Comparison of ENCODE assay signal across 20 cellular contexts in genomic region chr13:47680752-47681151, GRCh38.
DNase-seq lines count a peak whose midpoint lies in the region; TF ChIP-seq lines count a peak whose summit lies in the region.
"Had no signal": no experiment of that assay in that cellular context is flagged by ENCODE, and none has a peak within 500 bp of the region (broad histone marks: within the 10 kb centered on the region; RNA-seq: fewer than 3 reads in every experiment).

No MANE protein-coding gene starts in this region.

- H3K4me1 ChIP-seq in SK-N-SH (ENCODE audit: control insufficient read depth in 1 of 2, insufficient read depth in 2 of 2, low read depth in 1 of 2, low read length in 1 of 2), result no peaks in the 10 kb centered on the region; a peak in 1 of 4 replicates
- H3K4me1 ChIP-seq: HAP-1, lower lobe of right lung had no signal

- H3K27ac ChIP-seq in SK-N-SH (ENCODE audit: low read depth in 2 of 2, low read length in 1 of 2), result peak overlapping the region in 1 of 2 experiments; percentile 56; a peak in 1 of 4 replicates
- H3K27ac ChIP-seq: lower lobe of right lung had no signal

- no peak overlapping the region for H2AFZ ChIP-seq in SK-N-SH (ENCODE audit: low read depth)

- H3F3A ChIP-seq in SK-N-SH (replicated peaks; ENCODE audit: insufficient read depth), result no peaks in the 10 kb centered on the region

- CTCF ChIA-PET in SK-N-SH (lab: Yijun Ruan, JAX), result no interaction called here

- H3K27me3 ChIP-seq in SK-N-SH (ENCODE audit: insufficient read depth), result no peaks in the 10 kb centered on the region

- peak; percentile 35 for DNase-seq in NOMO-1 treated with DMSO at 0.1 percent for 48 hours (lab: John Stamatoyannopoulos, UW; ENCODE audit: unreplicated experiment)
- DNase-seq in NOMO-1 treated with dmso at 0.1 percent for 144 hours (lab: John Stamatoyannopoulos, UW; ENCODE audit: unreplicated experiment), result no peak
- DNase-seq in SK-N-SH, result no peak
- DNase-seq in fibroblast of pulmonary artery (ENCODE audit: low read depth), result peak; percentile 42
- DNase-seq in activated CD8-positive, alpha-beta memory T cell treated with anti-CD3 and anti-CD28 coated beads, Interleukin-2, amount 50 U/mL, for 48 hours, result no peak
- no peak for DNase-seq in G401 (ENCODE audit: low spot score)
- no peak for DNase-seq in activated naive CD4-positive, alpha-beta T cell treated with Interleukin-2 at 50 U/mL for 16 hours
- no peak for DNase-seq in stimulated activated CD4-positive, alpha-beta T cell treated with anti-CD3 and anti-CD28 coated beads, Interleukin-4, amount 100 ng/mL, for 4 hours
- DNase-seq: 8988T; activated CD4-positive, alpha-beta memory T cell treated with anti-CD3 and anti-CD28 coated beads for 36 hours; activated T-cell treated with anti-CD3 and anti-CD28 coated beads, Interleukin-2, amount 50 U/mL, for 48 hours; CD4-positive, alpha-beta T cell; lower lobe of right lung; naive thymus-derived CD4-positive, alpha-beta T cell; NCI-H1048; NCI-H774; posterior cingulate gyrus; stimulated activated naive CD4-positive, alpha-beta T cell; SW 1271 had no signal

- no peak overlapping the region for H3K9ac ChIP-seq in SK-N-SH

- WGBS in SK-N-SH (ENCODE audit: low lambda C conversion rate), result 37% methylated on average over 2 of the region's 2 CpGs

- no peaks in the 10 kb centered on the region for H3K36me3 ChIP-seq in SK-N-SH (replicated peaks in 1 of 2; ENCODE audit: control insufficient read depth in 1 of 2, insufficient read depth in 2 of 2, low read length in 1 of 2)
- H3K36me3 ChIP-seq: HAP-1, lower lobe of right lung had no signal

- H3K4me3 ChIP-seq in SK-N-SH (ENCODE audit: low read depth in 2 of 2, low read length in 1 of 2) (no peak overlapping the region), fibroblast of pulmonary artery (replicated peaks; ENCODE audit: low read depth, low read length) (no peak overlapping the region)
- H3K4me3 ChIP-seq: HAP-1, lower lobe of right lung had no signal

- in situ Hi-C loops in G401 (cut with HindIII; ENCODE audit: low sequenced_read_pairs), result no loop called here

- POLR2A ChIA-PET in SK-N-SH (lab: Yijun Ruan, JAX), result no interaction called here

- no peaks in the 10 kb centered on the region for H3K9me2 ChIP-seq in SK-N-SH

- no peak for TF ChIP-seq RAD21 in SK-N-SH (IDR thresholded peaks at IDR 0.05; ENCODE audit: low read length)

- TF ChIP-seq CTCF in SK-N-SH (IDR thresholded peaks at IDR 0.05), result no peak
- no peak for TF ChIP-seq CTCF in fibroblast of pulmonary artery (IDR thresholded peaks at IDR 0.05; ENCODE audit: low read length, missing control alignments)

- TF ChIP-seq EP300 in SK-N-SH (IDR thresholded peaks at IDR 0.05; ENCODE audit: borderline replicate concordance in 1 of 2, low read depth in 1 of 2, low read length in 1 of 2), result 0 out of 4 replicates have a peak, but pooled peaks of 1 of the 2 experiments have one; percentile 28

- H3K4me2 ChIP-seq in SK-N-SH, result no peak overlapping the region

- no peaks in the 10 kb centered on the region for H4K20me1 ChIP-seq in SK-N-SH (ENCODE audit: insufficient read depth)

- H3K9me3 ChIP-seq in SK-N-SH, result no peaks in the 10 kb centered on the region
- H3K9me3 ChIP-seq: HAP-1, lower lobe of right lung had no signal

- no peaks in the 10 kb centered on the region for H3K79me2 ChIP-seq in SK-N-SH (ENCODE audit: insufficient read depth)

TF ChIP-seq in SK-N-SH, 30 proteins besides CTCF, POLR2A, EP300 and RAD21 (continues in another document):
- TF ChIP-seq RCOR1 (IDR thresholded peaks at IDR 0.05; ENCODE audit: low read length), result no peak
- no peak for TF ChIP-seq RXRA (IDR thresholded peaks at IDR 0.05; ENCODE audit: borderline replicate concordance, low read depth)
- no peak for TF ChIP-seq POLR2AphosphoS5 (IDR thresholded peaks at IDR 0.05; ENCODE audit: low read depth, low read length)
- TF ChIP-seq MAX (IDR thresholded peaks at IDR 0.05; ENCODE audit: low read depth), result no peak
- no peak for TF ChIP-seq USF2 (IDR thresholded peaks at IDR 0.05; ENCODE audit: borderline replicate concordance, low read depth, low read length)
- TF ChIP-seq PBX3 (IDR thresholded peaks at IDR 0.05), result peak; percentile 56
- TF ChIP-seq JUND (IDR thresholded peaks at IDR 0.05), result peak; percentile 48
- TF ChIP-seq RFX5 (IDR thresholded peaks at IDR 0.05; ENCODE audit: low read length), result no peak
- TF ChIP-seq FOSL2 (IDR thresholded peaks at IDR 0.05; ENCODE audit: borderline replicate concordance, low read depth), result peak; percentile 71; the same call in 1 of the 2 replicates
- TF ChIP-seq USF1 (IDR thresholded peaks at IDR 0.05; ENCODE audit: borderline replicate concordance, low read depth), result no peak
- TF ChIP-seq GATA2 (CRISPR knock-in tag; IDR thresholded peaks at IDR 0.05), result no peak
- no peak; the same call in 1 of the 2 replicates for TF ChIP-seq NFIC (IDR thresholded peaks at IDR 0.05; ENCODE audit: borderline replicate concordance)
- TF ChIP-seq SMC3 (IDR thresholded peaks at IDR 0.05; ENCODE audit: low read depth, low read length), result no peak
- no peak for TF ChIP-seq FOXJ3 (CRISPR knock-in tag; IDR thresholded peaks at IDR 0.05)
- no peak for TF ChIP-seq CHD2 (IDR thresholded peaks at IDR 0.05; ENCODE audit: low read length, partially characterized antibody)
- TF ChIP-seq TEAD4 (IDR thresholded peaks at IDR 0.05; ENCODE audit: borderline replicate concordance, insufficient read depth), result no peak
- TF ChIP-seq EZH2phosphoT487 (IDR thresholded peaks at IDR 0.05; ENCODE audit: borderline replicate concordance, low read depth), result no peak
- peak; percentile 76; the same call in 1 of the 2 replicates for TF ChIP-seq MEF2A (IDR thresholded peaks at IDR 0.05; ENCODE audit: borderline replicate concordance, low read depth)
- no peak for TF ChIP-seq IRF3 (IDR thresholded peaks at IDR 0.05; ENCODE audit: low read depth, low read length)
- TF ChIP-seq REST (IDR thresholded peaks at IDR 0.05; ENCODE audit: low read depth, low read length), result no peak
- no peak for TF ChIP-seq FOXM1 (IDR thresholded peaks at IDR 0.05; ENCODE audit: low read depth)

Comparison
In these comparisons a context has a peak if more than half of its experiments do, and no peak if none do; other contexts are left out.
1. DNase-seq: peak in NOMO-1 treated with DMSO at 0.1 percent for 48 hours (single experiment) and fibroblast of pulmonary artery (single experiment); none in NOMO-1 treated with dmso at 0.1 percent for 144 hours (single experiment), SK-N-SH (single experiment), activated CD8-positive, alpha-beta memory T cell treated with anti-CD3 and anti-CD28 coated beads, Interleukin-2, amount 50 U/mL, for 48 hours (single experiment), G401 (single experiment), activated naive CD4-positive, alpha-beta T cell treated with Interleukin-2 at 50 U/mL for 16 hours (single experiment) and stimulated activated CD4-positive, alpha-beta T cell treated with anti-CD3 and anti-CD28 coated beads, Interleukin-4, amount 100 ng/mL, for 4 hours (0 of 2).